ENCODE assay signal across 12 cellular contexts in the genomic region with DNA sequence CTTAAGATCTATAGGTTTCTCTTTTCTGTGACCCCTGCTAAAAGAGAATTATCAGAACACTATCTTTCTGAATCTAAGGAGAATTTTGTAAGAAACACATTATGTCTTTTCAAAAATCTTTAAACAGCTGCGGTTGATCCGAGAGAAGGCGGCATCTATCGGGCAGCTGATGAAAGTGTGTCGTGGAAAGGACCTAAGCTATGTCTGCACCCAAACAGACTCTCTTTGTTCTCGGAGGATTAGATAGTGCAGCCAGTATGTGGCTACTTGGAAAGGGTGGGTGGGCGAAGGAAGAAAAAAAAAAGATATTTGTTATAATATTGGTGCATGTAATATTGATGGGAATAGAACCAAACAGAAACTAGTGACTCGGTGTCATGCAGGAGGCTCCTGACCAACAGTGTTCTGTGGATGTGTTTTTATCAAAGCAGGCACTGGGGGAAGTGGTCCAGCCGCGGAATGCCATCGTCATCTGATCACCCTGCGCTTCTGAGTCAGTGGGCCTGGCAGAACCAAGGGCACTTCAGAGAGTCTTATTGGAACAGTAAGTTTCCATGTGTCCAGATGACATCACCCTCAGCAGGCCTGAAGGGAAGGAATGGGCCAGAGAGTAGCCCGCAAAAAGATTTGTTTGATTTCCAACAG.
DNase-seq lines count a peak whose midpoint lies in the region; TF ChIP-seq lines count a peak whose summit lies in the region.
"Had no signal": no experiment of that assay in that cellular context is flagged by ENCODE, and none has a peak within 500 bp of the region (broad histone marks: within the 10 kb centered on the region; RNA-seq: fewer than 3 reads in every experiment).

No MANE protein-coding gene starts in this region.

- H3K27ac ChIP-seq in SJCRH30 (peak overlapping the region; percentile 80), Karpas-422 (ENCODE audit: low read length) (no peak overlapping the region), Peyer's patch (no peak overlapping the region)
- H3K27ac ChIP-seq: KMS-11, uterus had no signal

- H3K4me1 ChIP-seq in SJCRH30 (peaks cover 16% of the 10 kb centered on the region), Karpas-422 (ENCODE audit: low read length) (no peaks in the 10 kb centered on the region), Peyer's patch (no peaks in the 10 kb centered on the region)
- H3K4me1 ChIP-seq: uterus had no signal

- no peaks in the 10 kb centered on the region for H3K79me2 ChIP-seq in Karpas-422 (ENCODE audit: low read length)

- no peak for TF ChIP-seq POLR2A in Peyer's patch (IDR thresholded peaks at IDR 0.05)

- TF ChIP-seq CTCF in foreskin fibroblast (IDR thresholded peaks at IDR 0.05; ENCODE audit: low read depth, low read length) (no peak), Peyer's patch (IDR thresholded peaks at IDR 0.05) (no peak)

- H2AFZ ChIP-seq in Karpas-422 (ENCODE audit: low read length) = no peak overlapping the region

- no peak overlapping the region for H3K4me2 ChIP-seq in Karpas-422 (ENCODE audit: low read depth, low read length, poor library complexity, severe bottlenecking)
- H3K4me2 ChIP-seq: KMS-11 had no signal

- no peaks in the 10 kb centered on the region for H3K27me3 ChIP-seq in SJCRH30
- no peaks in the 10 kb centered on the region for H3K27me3 ChIP-seq in Karpas-422 (ENCODE audit: low read length)
- H3K27me3 ChIP-seq in Peyer's patch = no peaks in the 10 kb centered on the region
- H3K27me3 ChIP-seq: uterus had no signal

- H3K9me3 ChIP-seq in SJCRH30 (replicated peaks) = no peaks in the 10 kb centered on the region
- H3K9me3 ChIP-seq in Karpas-422 (ENCODE audit: low read length) = no peaks in the 10 kb centered on the region
- H3K9me3 ChIP-seq in Peyer's patch = no peaks in the 10 kb centered on the region
- H3K9me3 ChIP-seq: uterus had no signal

- no peaks in the 10 kb centered on the region for H3K9me2 ChIP-seq in Karpas-422 (replicated peaks; ENCODE audit: insufficient read depth, low read length)

- DNase-seq in AG20443 (ENCODE audit: low spot score) (peak; percentile 82), SJCRH30 (peak; percentile 64 to 73), foreskin fibroblast (peak; percentile 97), pons (ENCODE audit: low spot score) (peak; percentile 78), activated gamma-delta T cell treated with Interleukin-2 at 50 U/mL for 16 hours (no peak), Karpas-422 (no peak), KG1 (lab: John Stamatoyannopoulos, UW) (no peak), Peyer's patch (no peak)
- DNase-seq: nephron progenitor cell, T-helper 2 cell had no signal

- no peak overlapping the region for H3K9ac ChIP-seq in Karpas-422 (ENCODE audit: low read length)
- H3K9ac ChIP-seq: KMS-11 had no signal

- H3K4me3 ChIP-seq in SJCRH30 = peak overlapping the region; percentile 38
- no peak overlapping the region for H3K4me3 ChIP-seq in foreskin fibroblast (ENCODE audit: low read depth in 1 of 2, low read length in 2 of 2)
- H3K4me3 ChIP-seq in Karpas-422 (ENCODE audit: low read length) = no peak overlapping the region
- H3K4me3 ChIP-seq in Peyer's patch = no peak overlapping the region
- H3K4me3 ChIP-seq: uterus had no signal

- H4K20me1 ChIP-seq in Karpas-422 (ENCODE audit: insufficient read depth, low read depth, low read length) = no peaks in the 10 kb centered on the region

- H3K36me3 ChIP-seq in SJCRH30 = no peaks in the 10 kb centered on the region
- no peaks in the 10 kb centered on the region for H3K36me3 ChIP-seq in Karpas-422 (ENCODE audit: insufficient read depth, low read length)
- no peaks in the 10 kb centered on the region for H3K36me3 ChIP-seq in Peyer's patch
- H3K36me3 ChIP-seq: uterus had no signal

Comparison
In these comparisons a context has a peak if more than half of its experiments do, and no peak if none do; other contexts are left out.
1. DNase-seq: peak in AG20443 (single experiment), SJCRH30 (2 of 2), foreskin fibroblast (2 of 2) and pons (single experiment); none in activated gamma-delta T cell treated with Interleukin-2 at 50 U/mL for 16 hours (single experiment), Karpas-422 (single experiment), KG1 (single experiment) and Peyer's patch (0 of 3).